In genomic region chr15:76905855-76906254, GRCh38 we compare ENCODE assay signal across 8 cellular contexts. TPM values are rescaled to one million over a fixed set of nuclear protein-coding genes. Genes with fewer than 3 reads are reported as not detected.
DNase-seq lines count a peak whose midpoint lies in the region; ATAC-seq and TF ChIP-seq lines count a peak whose summit lies in the region.

No MANE protein-coding gene starts in this region.

- H3K4me1 ChIP-seq in BLaER1 treated with 17β-estradiol and CSF1 and Interleukin-3, amounts not matched to agents 10 nM and 100 nM = peaks cover 29 to 35% (median 32%) of the 10 kb centered on the region in 10 experiments
- peaks cover 22% of the 10 kb centered on the region for H3K4me1 ChIP-seq in effector memory CD4-positive, alpha-beta T cell (ENCODE audit: control insufficient read depth, insufficient read depth, low read length, poor library complexity, severe bottlenecking)
- H3K4me1 ChIP-seq in neural progenitor cell = peaks cover 10% of the 10 kb centered on the region

- peaks cover 21% of the 10 kb centered on the region for H3K4me1 Mint-ChIP-seq in neural progenitor cell

- H2AFZ ChIP-seq in neural progenitor cell (replicated peaks) = peak overlapping the region; percentile 87

- H3K9me3 Mint-ChIP-seq in neural progenitor cell = peaks cover 2% of the 10 kb centered on the region

- H3K36me3 Mint-ChIP-seq in neural progenitor cell = peaks cover 1% of the 10 kb centered on the region

- H3K79me2 ChIP-seq in neural progenitor cell (ENCODE audit: low read depth) = peaks cover 6% of the 10 kb centered on the region

- H4K20me1 ChIP-seq in BLaER1 treated with 17β-estradiol and CSF1 and Interleukin-3, amounts not matched to agents 10 nM and 100 nM = no peaks in the 10 kb centered on the region
- no peaks in the 10 kb centered on the region for H4K20me1 ChIP-seq in neural progenitor cell (ENCODE audit: low read depth)

- H3K9me3 ChIP-seq in BLaER1 treated with 17β-estradiol and CSF1 and Interleukin-3, amounts not matched to agents 10 nM and 100 nM (replicated peaks in 1 of 11) = peaks cover 0 to 4% (median 0%) of the 10 kb centered on the region in 11 experiments; a peak in 2 of 22 replicates
- H3K9me3 ChIP-seq in effector memory CD4-positive, alpha-beta T cell (ENCODE audit: control insufficient read depth, low read length) = no peaks in the 10 kb centered on the region
- no peaks in the 10 kb centered on the region for H3K9me3 ChIP-seq in neural progenitor cell (ENCODE audit: low read depth)

- no peaks in the 10 kb centered on the region for H3K36me3 ChIP-seq in BLaER1 treated with 17β-estradiol and CSF1 and Interleukin-3, amounts not matched to agents 10 nM and 100 nM
- H3K36me3 ChIP-seq in effector memory CD4-positive, alpha-beta T cell (ENCODE audit: control insufficient read depth, insufficient read depth, low read length) = no peaks in the 10 kb centered on the region
- H3K36me3 ChIP-seq in neural progenitor cell = no peaks in the 10 kb centered on the region

- peak overlapping the region; percentile 73 to 91 (median 85); a peak in 19 of 20 replicates for H3K4me3 ChIP-seq in BLaER1 treated with 17β-estradiol and CSF1 and Interleukin-3, amounts not matched to agents 10 nM and 100 nM
- H3K4me3 ChIP-seq in effector memory CD4-positive, alpha-beta T cell (ENCODE audit: insufficient read depth, low read depth, low read length, poor library complexity, severe bottlenecking) = peak overlapping the region; percentile 96
- peak overlapping the region; percentile 84 for H3K4me3 ChIP-seq in neural progenitor cell

- H3K4me3 Mint-ChIP-seq in neural progenitor cell = peak overlapping the region; percentile 94

- H3K27ac Mint-ChIP-seq in neural progenitor cell = peak overlapping the region; percentile 79

- H3K27ac ChIP-seq in BLaER1 treated with 17β-estradiol and CSF1 and Interleukin-3, amounts not matched to agents 10 nM and 100 nM = peak overlapping the region in 2 of 11 experiments; percentile 78 to 85; a peak in 5 of 22 replicates
- peak overlapping the region; percentile 80 for H3K27ac ChIP-seq in effector memory CD4-positive, alpha-beta T cell (ENCODE audit: insufficient read depth, low read length, poor library complexity, severe bottlenecking)
- no peak overlapping the region for H3K27ac ChIP-seq in neural progenitor cell

- DNase-seq in NCI-H69 (lab: John Stamatoyannopoulos, UW) (peak; percentile 32), neural progenitor cell (ENCODE audit: low spot score) (no peak), GM19238 (ENCODE audit: insufficient read length, low spot score) (no peak), NCI-H2107 (lab: John Stamatoyannopoulos, UW) (no peak)
- DNase-seq in effector memory CD4-positive, alpha-beta T cell = no peak

- no peaks in the 10 kb centered on the region for H3K27me3 ChIP-seq in BLaER1 treated with 17β-estradiol and CSF1 and Interleukin-3, amounts not matched to agents 10 nM and 100 nM
- H3K27me3 ChIP-seq in effector memory CD4-positive, alpha-beta T cell (replicated peaks; ENCODE audit: control insufficient read depth, insufficient read depth, low read length, poor library complexity, severe bottlenecking) = no peaks in the 10 kb centered on the region
- peaks cover 29% of the 10 kb centered on the region for H3K27me3 ChIP-seq in neural progenitor cell

- no peak for TF ChIP-seq CTCF in neural progenitor cell (IDR thresholded peaks at IDR 0.05)

- peaks cover 22% of the 10 kb centered on the region for H3F3A ChIP-seq in neural progenitor cell (ENCODE audit: low read depth)

- ATAC-seq in HG02938 (IDR thresholded peaks at IDR 0.05; ENCODE audit: unreplicated experiment) = no peak
- ATAC-seq in HG03457 (IDR thresholded peaks at IDR 0.05; ENCODE audit: unreplicated experiment) = no peak

- H3K27me3 Mint-ChIP-seq in neural progenitor cell (ENCODE audit: insufficient read depth, low read depth) = peaks cover 4% of the 10 kb centered on the region

- H3K4me2 ChIP-seq in BLaER1 treated with 17β-estradiol and CSF1 and Interleukin-3, amounts not matched to agents 10 nM and 100 nM = peak overlapping the region; percentile 95 to 100 (median 98)
- H3K4me2 ChIP-seq in neural progenitor cell = peak overlapping the region; percentile 87

- H3K9ac ChIP-seq in BLaER1 treated with 17β-estradiol and CSF1 and Interleukin-3, amounts not matched to agents 10 nM and 100 nM = peak overlapping the region in 10 of 11 experiments; percentile 84 to 92 (median 87); a peak in 19 of 22 replicates
- no peak overlapping the region for H3K9ac ChIP-seq in neural progenitor cell

RNA-seq across cellular contexts. Expression of gene SCAPER, which starts 0.7 kb away (rescaled TPM):
- total RNA-seq in neural progenitor cell (ENCODE audit: low replicate concordance) = 15.0 and 20.4 TPM in 2 replicates

RNA-seq across cellular contexts. Expression of gene RCN2, which starts 25.7 kb away (rescaled TPM):
- total RNA-seq in neural progenitor cell (ENCODE audit: low replicate concordance) = 358 and 645 TPM in 2 replicates
